ENCODE assay signal across 8 cellular contexts in genomic region chr1:228082975-228083870, GRCh38. TPM values are rescaled to one million over a fixed set of nuclear protein-coding genes. Genes with fewer than 3 reads are reported as not detected.
DNase-seq lines count a peak whose midpoint lies in the region; ATAC-seq and TF ChIP-seq lines count a peak whose summit lies in the region.

No MANE protein-coding gene starts in this region.

- peak overlapping the region; percentile 96 for H3K27ac Mint-ChIP-seq in activated CD4-positive, alpha-beta memory T cell treated with anti-CD3 and anti-CD28 coated beads for 36 hours
- H3K27ac Mint-ChIP-seq in neural crest cell (ENCODE audit: unreplicated experiment), result peak overlapping the region; percentile 96

- peak overlapping the region; percentile 99 to 100 (median 100) for H3K27ac ChIP-seq in esophagus squamous epithelium

- H3K4me1 Mint-ChIP-seq in activated CD4-positive, alpha-beta memory T cell treated with anti-CD3 and anti-CD28 coated beads for 36 hours (ENCODE audit: low read depth), result peaks cover 46% of the 10 kb centered on the region
- H3K4me1 Mint-ChIP-seq in neural crest cell, result peaks cover 49% of the 10 kb centered on the region

- CTCF ChIA-PET in activated CD4-positive, alpha-beta memory T cell treated with anti-CD3 and anti-CD28 coated beads for 36 hours (lab: Charles Lee), result interaction anchor here (1.4 kb wide), 2 partner anchors 9 to 83 kb away, joined by 4 read pairs; partner anchors contain the start of gene IBA57

- H3K9me3 ChIP-seq in esophagus squamous epithelium, result no peaks in the 10 kb centered on the region

- DNase-seq in NCI-H2227 (lab: John Stamatoyannopoulos, UW; ENCODE audit: unreplicated experiment) (peak; percentile 54), NCI-H2227 treated with DMSO at 0.1 percent for 48 hours (lab: John Stamatoyannopoulos, UW) (no peak), esophagus squamous epithelium (lab: John Stamatoyannopoulos, UW) (no peak), neural crest cell (ENCODE audit: low read depth, low spot score) (no peak), NCI-H1048 (lab: John Stamatoyannopoulos, UW) (no peak), NCI-H1930 (lab: John Stamatoyannopoulos, UW) (no peak)
- peak; percentile 56 for DNase-seq in activated CD4-positive, alpha-beta memory T cell treated with anti-CD3 and anti-CD28 coated beads for 36 hours

- POLR2A ChIA-PET in activated CD4-positive, alpha-beta memory T cell treated with anti-CD3 and anti-CD28 coated beads for 36 hours (lab: Charles Lee), result interaction anchor here (0.9 to 1.6 kb wide), 7 partner anchors 19 to 382 kb away, joined by 3 to 6 read pairs (median 4); partner anchors contain the start of genes GUK1, IBA57 and MRPL55

- 0% methylated on average over 3 to 5 of the region's 71 CpGs for WGBS in esophagus squamous epithelium, 2 donors

- H3K27me3 Mint-ChIP-seq in activated CD4-positive, alpha-beta memory T cell treated with anti-CD3 and anti-CD28 coated beads for 36 hours, result no peaks in the 10 kb centered on the region
- no peaks in the 10 kb centered on the region for H3K27me3 Mint-ChIP-seq in neural crest cell (ENCODE audit: low read depth)

- H3K4me3 Mint-ChIP-seq in activated CD4-positive, alpha-beta memory T cell treated with anti-CD3 and anti-CD28 coated beads for 36 hours, result peak overlapping the region; percentile 91
- H3K4me3 Mint-ChIP-seq in neural crest cell, result peak overlapping the region; percentile 98

- H3K4me1 ChIP-seq in esophagus squamous epithelium, result peaks cover 50 to 68% (median 66%) of the 10 kb centered on the region in 3 donors

- no peaks in the 10 kb centered on the region for H3K27me3 ChIP-seq in esophagus squamous epithelium

- H3K9me3 Mint-ChIP-seq in activated CD4-positive, alpha-beta memory T cell treated with anti-CD3 and anti-CD28 coated beads for 36 hours, result no peaks in the 10 kb centered on the region
- no peaks in the 10 kb centered on the region for H3K9me3 Mint-ChIP-seq in neural crest cell

- TF ChIP-seq CTCF in esophagus squamous epithelium (IDR thresholded peaks at IDR 0.05) (no peak), neural crest cell (conservative IDR thresholded peaks at IDR 0.05) (no peak)

- no peak for TF ChIP-seq POLR2A in esophagus squamous epithelium (IDR thresholded peaks at IDR 0.05)

- ATAC-seq in HG03139 (IDR thresholded peaks at IDR 0.05; ENCODE audit: unreplicated experiment), result peak; percentile 16

- H3K36me3 ChIP-seq in esophagus squamous epithelium, result no peaks in the 10 kb centered on the region

- H3K4me3 ChIP-seq in esophagus squamous epithelium, result peak overlapping the region; percentile 79 to 100 (median 98)

- intact Hi-C loops in activated CD4-positive, alpha-beta memory T cell treated with anti-CD3 and anti-CD28 coated beads for 36 hours (cut with micrococcal nuclease), result loop anchor here (1.0 to 10.0 kb wide), 9 partner anchors 20 to 1348 kb away; partner anchors contain the start of genes C1orf35, GUK1, ITPKB and MRPL55
- intact Hi-C loops in esophagus squamous epithelium (cut with DNase I), result loop anchor here (10.0 kb wide), 1 partner anchor 298 kb away; no protein-coding TSS in a partner anchor

- peaks cover 31% of the 10 kb centered on the region for H3K36me3 Mint-ChIP-seq in activated CD4-positive, alpha-beta memory T cell treated with anti-CD3 and anti-CD28 coated beads for 36 hours
- H3K36me3 Mint-ChIP-seq in neural crest cell (ENCODE audit: low read depth), result no peaks in the 10 kb centered on the region

RNA-seq across cellular contexts. Expression of gene ARF1, which starts 0.7 kb away (rescaled TPM):
- 100 to 1,000 TPM; 346 to 355 TPM for total RNA-seq in activated CD4-positive, alpha-beta memory T cell treated with anti-CD3 and anti-CD28 coated beads for 36 hours
- total RNA-seq in esophagus squamous epithelium (100 to 1,000 TPM; 279 to 327 (median 319) TPM), neural crest cell (237 and 240 TPM in 2 replicates)

RNA-seq across cellular contexts. Expression of gene C1orf35, which starts 19.9 kb away (rescaled TPM):
- 10 to 100 TPM; 21.9 to 22.1 TPM for total RNA-seq in activated CD4-positive, alpha-beta memory T cell treated with anti-CD3 and anti-CD28 coated beads for 36 hours
- 10 to 100 TPM in 3 of 4 donors, 1 to 10 TPM in 1; 8.5 to 21.3 (median 18.1) TPM for total RNA-seq in esophagus squamous epithelium
- total RNA-seq in neural crest cell, result 29.1 and 29.7 TPM in 2 replicates

RNA-seq across cellular contexts. Expression of gene MRPL55, which starts 25.9 kb away (rescaled TPM):
- 10 to 100 TPM; 51.1 to 52.7 TPM for total RNA-seq in activated CD4-positive, alpha-beta memory T cell treated with anti-CD3 and anti-CD28 coated beads for 36 hours
- total RNA-seq in esophagus squamous epithelium (10 to 100 TPM; 33.8 to 62.2 (median 51.2) TPM), neural crest cell (61.9 and 67.3 TPM in 2 replicates)

RNA-seq across cellular contexts. Expression of gene GUK1, which starts 56.9 kb away (rescaled TPM):
- 100 to 1,000 TPM; 229 to 239 TPM for total RNA-seq in activated CD4-positive, alpha-beta memory T cell treated with anti-CD3 and anti-CD28 coated beads for 36 hours
- total RNA-seq in esophagus squamous epithelium (100 to 1,000 TPM; 279 to 320 (median 302) TPM), neural crest cell (114 and 115 TPM in 2 replicates)

Comparison
In these comparisons a context has a peak if more than half of its experiments do, and no peak if none do; other contexts are left out.
1. DNase-seq: peak in NCI-H2227 (single experiment) and activated CD4-positive, alpha-beta memory T cell treated with anti-CD3 and anti-CD28 coated beads for 36 hours (single experiment); none in NCI-H2227 treated with DMSO at 0.1 percent for 48 hours (single experiment), esophagus squamous epithelium (single experiment), neural crest cell (single experiment), NCI-H1048 (single experiment) and NCI-H1930 (0 of 2).